In the genomic region with DNA sequence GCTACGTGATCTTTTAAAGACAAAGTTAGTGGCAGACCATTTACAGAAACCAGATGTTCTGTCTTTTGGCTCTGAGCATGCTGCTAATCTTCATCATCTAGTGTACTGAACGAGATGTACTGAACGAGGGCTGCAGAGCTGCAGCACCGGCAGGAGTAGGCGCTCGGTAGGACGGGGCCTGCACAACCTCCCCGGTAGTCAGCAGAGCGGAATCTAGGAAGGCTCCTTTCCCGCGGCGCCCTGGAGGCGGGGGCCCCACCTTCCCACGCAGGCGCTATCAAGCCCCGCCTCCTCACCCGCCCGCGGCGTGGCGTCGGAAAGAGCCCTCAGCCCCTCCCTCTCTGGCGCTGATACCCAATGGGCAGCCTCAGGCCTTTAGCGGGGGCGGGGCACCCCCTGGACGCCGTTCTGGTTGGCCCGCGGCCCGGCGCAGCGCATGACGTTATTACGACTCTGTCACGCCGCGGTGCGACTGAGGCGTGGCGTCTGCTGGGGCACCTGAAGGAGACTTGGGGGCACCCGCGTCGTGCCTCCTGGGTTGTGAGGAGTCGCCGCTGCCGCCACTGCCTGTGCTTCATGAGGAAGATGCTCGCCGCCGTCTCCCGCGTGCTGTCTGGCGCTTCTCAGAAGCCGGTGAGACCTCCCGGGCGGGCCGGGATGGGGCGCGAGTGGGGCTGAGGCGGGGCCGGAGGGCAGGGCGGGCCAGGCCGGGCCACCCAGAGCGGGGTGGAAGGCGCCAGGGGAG, we compare ENCODE assay signal across 1 cellular context.
TF ChIP-seq lines count a peak whose summit lies in the region.

A gene (plus strand): TSS at position 466 of the 745 bp plus-strand sequence. CDS start 111 bp downstream, at position 577.

TF ChIP-seq in GM12878, 131 proteins besides CTCF, POLR2A, EP300 and RAD21 (continued from another document):
- TF ChIP-seq, protein P1, sequence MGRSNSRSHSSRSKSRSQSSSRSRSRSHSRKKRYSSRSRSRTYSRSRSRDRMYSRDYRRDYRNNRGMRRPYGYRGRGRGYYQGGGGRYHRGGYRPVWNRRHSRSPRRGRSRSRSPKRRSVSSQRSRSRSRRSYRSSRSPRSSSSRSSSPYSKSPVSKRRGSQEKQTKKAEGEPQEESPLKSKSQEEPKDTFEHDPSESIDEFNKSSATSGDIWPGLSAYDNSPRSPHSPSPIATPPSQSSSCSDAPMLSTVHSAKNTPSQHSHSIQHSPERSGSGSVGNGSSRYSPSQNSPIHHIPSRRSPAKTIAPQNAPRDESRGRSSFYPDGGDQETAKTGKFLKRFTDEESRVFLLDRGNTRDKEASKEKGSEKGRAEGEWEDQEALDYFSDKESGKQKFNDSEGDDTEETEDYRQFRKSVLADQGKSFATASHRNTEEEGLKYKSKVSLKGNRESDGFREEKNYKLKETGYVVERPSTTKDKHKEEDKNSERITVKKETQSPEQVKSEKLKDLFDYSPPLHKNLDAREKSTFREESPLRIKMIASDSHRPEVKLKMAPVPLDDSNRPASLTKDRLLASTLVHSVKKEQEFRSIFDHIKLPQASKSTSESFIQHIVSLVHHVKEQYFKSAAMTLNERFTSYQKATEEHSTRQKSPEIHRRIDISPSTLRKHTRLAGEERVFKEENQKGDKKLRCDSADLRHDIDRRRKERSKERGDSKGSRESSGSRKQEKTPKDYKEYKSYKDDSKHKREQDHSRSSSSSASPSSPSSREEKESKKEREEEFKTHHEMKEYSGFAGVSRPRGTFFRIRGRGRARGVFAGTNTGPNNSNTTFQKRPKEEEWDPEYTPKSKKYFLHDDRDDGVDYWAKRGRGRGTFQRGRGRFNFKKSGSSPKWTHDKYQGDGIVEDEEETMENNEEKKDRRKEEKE (IDR thresholded peaks at IDR 0.05) = no peak
- TF ChIP-seq RCOR1 (conservative IDR thresholded peaks at IDR 0.05; ENCODE audit: low read depth, low read length) (no peak), CREM (IDR thresholded peaks at IDR 0.05; ENCODE audit: low read depth) (peak; percentile 94), TCF3 (IDR thresholded peaks at IDR 0.05; ENCODE audit: borderline replicate concordance, insufficient read depth, low read depth, low read length) (no peak), MXI1 (IDR thresholded peaks at IDR 0.05; ENCODE audit: low read depth, low read length) (peak; percentile 63), SMARCA5 (IDR thresholded peaks at IDR 0.05) (no peak), SREBF2 (IDR thresholded peaks at IDR 0.05; ENCODE audit: low read length) (no peak), MEF2B (IDR thresholded peaks at IDR 0.05; ENCODE audit: partially characterized antibody, poor library complexity, severe bottlenecking) (no peak), TARDBP (IDR thresholded peaks at IDR 0.05; ENCODE audit: borderline replicate concordance) (no peak), CHD1 (IDR thresholded peaks at IDR 0.05; ENCODE audit: low read depth, low read length) (no peak), MYB (IDR thresholded peaks at IDR 0.05; ENCODE audit: borderline replicate concordance, low read depth, low read length) (no peak), FOS (IDR thresholded peaks at IDR 0.05; ENCODE audit: borderline replicate concordance, extremely low read depth, insufficient read length) (no peak), HCFC1 (IDR thresholded peaks at IDR 0.05; ENCODE audit: low read length) (no peak; the same call in 1 of the 2 replicates), STAT3 (IDR thresholded peaks at IDR 0.05; ENCODE audit: low read depth, low read length) (no peak), ZZZ3 (IDR thresholded peaks at IDR 0.05; ENCODE audit: control insufficient read depth, insufficient read length, low read depth) (no peak), FOXK2 (IDR thresholded peaks at IDR 0.05) (no peak), DPF2 (IDR thresholded peaks at IDR 0.05) (no peak), POLR2AphosphoS2 (IDR thresholded peaks at IDR 0.05; ENCODE audit: low read depth, low read length) (no peak), YBX1 (IDR thresholded peaks at IDR 0.05) (no peak), PAX5 (IDR thresholded peaks at IDR 0.05; ENCODE audit: borderline replicate concordance, low read depth, low read length) (no peak), SIX5 (IDR thresholded peaks at IDR 0.05; ENCODE audit: low read depth, low read length, severe bottlenecking) (no peak), RBBP5 (conservative IDR thresholded peaks at IDR 0.05) (no peak), HDAC2 (IDR thresholded peaks at IDR 0.05) (no peak), KAT2A (conservative IDR thresholded peaks at IDR 0.05; ENCODE audit: control insufficient read depth, low read depth, low read length) (no peak), SMAD5 (IDR thresholded peaks at IDR 0.05; ENCODE audit: low read depth) (no peak), NR2F1 (conservative IDR thresholded peaks at IDR 0.05) (no peak)
- TF ChIP-seq, protein P2, sequence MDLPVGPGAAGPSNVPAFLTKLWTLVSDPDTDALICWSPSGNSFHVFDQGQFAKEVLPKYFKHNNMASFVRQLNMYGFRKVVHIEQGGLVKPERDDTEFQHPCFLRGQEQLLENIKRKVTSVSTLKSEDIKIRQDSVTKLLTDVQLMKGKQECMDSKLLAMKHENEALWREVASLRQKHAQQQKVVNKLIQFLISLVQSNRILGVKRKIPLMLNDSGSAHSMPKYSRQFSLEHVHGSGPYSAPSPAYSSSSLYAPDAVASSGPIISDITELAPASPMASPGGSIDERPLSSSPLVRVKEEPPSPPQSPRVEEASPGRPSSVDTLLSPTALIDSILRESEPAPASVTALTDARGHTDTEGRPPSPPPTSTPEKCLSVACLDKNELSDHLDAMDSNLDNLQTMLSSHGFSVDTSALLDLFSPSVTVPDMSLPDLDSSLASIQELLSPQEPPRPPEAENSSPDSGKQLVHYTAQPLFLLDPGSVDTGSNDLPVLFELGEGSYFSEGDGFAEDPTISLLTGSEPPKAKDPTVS (IDR thresholded peaks at IDR 0.05; ENCODE audit: low read depth, low read length) = no peak
- TF ChIP-seq, protein P3, sequence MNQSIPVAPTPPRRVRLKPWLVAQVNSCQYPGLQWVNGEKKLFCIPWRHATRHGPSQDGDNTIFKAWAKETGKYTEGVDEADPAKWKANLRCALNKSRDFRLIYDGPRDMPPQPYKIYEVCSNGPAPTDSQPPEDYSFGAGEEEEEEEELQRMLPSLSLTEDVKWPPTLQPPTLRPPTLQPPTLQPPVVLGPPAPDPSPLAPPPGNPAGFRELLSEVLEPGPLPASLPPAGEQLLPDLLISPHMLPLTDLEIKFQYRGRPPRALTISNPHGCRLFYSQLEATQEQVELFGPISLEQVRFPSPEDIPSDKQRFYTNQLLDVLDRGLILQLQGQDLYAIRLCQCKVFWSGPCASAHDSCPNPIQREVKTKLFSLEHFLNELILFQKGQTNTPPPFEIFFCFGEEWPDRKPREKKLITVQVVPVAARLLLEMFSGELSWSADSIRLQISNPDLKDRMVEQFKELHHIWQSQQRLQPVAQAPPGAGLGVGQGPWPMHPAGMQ (IDR thresholded peaks at IDR 0.05; ENCODE audit: borderline replicate concordance) = no peak
- TF ChIP-seq, protein P4, sequence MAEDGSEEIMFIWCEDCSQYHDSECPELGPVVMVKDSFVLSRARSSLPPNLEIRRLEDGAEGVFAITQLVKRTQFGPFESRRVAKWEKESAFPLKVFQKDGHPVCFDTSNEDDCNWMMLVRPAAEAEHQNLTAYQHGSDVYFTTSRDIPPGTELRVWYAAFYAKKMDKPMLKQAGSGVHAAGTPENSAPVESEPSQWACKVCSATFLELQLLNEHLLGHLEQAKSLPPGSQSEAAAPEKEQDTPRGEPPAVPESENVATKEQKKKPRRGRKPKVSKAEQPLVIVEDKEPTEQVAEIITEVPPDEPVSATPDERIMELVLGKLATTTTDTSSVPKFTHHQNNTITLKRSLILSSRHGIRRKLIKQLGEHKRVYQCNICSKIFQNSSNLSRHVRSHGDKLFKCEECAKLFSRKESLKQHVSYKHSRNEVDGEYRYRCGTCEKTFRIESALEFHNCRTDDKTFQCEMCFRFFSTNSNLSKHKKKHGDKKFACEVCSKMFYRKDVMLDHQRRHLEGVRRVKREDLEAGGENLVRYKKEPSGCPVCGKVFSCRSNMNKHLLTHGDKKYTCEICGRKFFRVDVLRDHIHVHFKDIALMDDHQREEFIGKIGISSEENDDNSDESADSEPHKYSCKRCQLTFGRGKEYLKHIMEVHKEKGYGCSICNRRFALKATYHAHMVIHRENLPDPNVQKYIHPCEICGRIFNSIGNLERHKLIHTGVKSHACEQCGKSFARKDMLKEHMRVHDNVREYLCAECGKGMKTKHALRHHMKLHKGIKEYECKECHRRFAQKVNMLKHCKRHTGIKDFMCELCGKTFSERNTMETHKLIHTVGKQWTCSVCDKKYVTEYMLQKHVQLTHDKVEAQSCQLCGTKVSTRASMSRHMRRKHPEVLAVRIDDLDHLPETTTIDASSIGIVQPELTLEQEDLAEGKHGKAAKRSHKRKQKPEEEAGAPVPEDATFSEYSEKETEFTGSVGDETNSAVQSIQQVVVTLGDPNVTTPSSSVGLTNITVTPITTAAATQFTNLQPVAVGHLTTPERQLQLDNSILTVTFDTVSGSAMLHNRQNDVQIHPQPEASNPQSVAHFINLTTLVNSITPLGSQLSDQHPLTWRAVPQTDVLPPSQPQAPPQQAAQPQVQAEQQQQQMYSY (CRISPR knock-in tag; IDR thresholded peaks at IDR 0.05) = no peak
- TF ChIP-seq, protein P5, sequence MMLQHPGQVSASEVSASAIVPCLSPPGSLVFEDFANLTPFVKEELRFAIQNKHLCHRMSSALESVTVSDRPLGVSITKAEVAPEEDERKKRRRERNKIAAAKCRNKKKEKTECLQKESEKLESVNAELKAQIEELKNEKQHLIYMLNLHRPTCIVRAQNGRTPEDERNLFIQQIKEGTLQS (IDR thresholded peaks at IDR 0.05; ENCODE audit: borderline replicate concordance, extremely low read depth, low read depth, low read length) = no peak
- TF ChIP-seq, protein P6, sequence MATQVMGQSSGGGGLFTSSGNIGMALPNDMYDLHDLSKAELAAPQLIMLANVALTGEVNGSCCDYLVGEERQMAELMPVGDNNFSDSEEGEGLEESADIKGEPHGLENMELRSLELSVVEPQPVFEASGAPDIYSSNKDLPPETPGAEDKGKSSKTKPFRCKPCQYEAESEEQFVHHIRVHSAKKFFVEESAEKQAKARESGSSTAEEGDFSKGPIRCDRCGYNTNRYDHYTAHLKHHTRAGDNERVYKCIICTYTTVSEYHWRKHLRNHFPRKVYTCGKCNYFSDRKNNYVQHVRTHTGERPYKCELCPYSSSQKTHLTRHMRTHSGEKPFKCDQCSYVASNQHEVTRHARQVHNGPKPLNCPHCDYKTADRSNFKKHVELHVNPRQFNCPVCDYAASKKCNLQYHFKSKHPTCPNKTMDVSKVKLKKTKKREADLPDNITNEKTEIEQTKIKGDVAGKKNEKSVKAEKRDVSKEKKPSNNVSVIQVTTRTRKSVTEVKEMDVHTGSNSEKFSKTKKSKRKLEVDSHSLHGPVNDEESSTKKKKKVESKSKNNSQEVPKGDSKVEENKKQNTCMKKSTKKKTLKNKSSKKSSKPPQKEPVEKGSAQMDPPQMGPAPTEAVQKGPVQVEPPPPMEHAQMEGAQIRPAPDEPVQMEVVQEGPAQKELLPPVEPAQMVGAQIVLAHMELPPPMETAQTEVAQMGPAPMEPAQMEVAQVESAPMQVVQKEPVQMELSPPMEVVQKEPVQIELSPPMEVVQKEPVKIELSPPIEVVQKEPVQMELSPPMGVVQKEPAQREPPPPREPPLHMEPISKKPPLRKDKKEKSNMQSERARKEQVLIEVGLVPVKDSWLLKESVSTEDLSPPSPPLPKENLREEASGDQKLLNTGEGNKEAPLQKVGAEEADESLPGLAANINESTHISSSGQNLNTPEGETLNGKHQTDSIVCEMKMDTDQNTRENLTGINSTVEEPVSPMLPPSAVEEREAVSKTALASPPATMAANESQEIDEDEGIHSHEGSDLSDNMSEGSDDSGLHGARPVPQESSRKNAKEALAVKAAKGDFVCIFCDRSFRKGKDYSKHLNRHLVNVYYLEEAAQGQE (IDR thresholded peaks at IDR 0.05; ENCODE audit: low read depth, low read length) = no peak
- TF ChIP-seq, protein P7, sequence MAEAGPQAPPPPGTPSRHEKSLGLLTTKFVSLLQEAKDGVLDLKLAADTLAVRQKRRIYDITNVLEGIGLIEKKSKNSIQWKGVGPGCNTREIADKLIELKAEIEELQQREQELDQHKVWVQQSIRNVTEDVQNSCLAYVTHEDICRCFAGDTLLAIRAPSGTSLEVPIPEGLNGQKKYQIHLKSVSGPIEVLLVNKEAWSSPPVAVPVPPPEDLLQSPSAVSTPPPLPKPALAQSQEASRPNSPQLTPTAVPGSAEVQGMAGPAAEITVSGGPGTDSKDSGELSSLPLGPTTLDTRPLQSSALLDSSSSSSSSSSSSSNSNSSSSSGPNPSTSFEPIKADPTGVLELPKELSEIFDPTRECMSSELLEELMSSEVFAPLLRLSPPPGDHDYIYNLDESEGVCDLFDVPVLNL (IDR thresholded peaks at IDR 0.05; ENCODE audit: low read depth, low read length) = no peak
